In the genomic region with DNA sequence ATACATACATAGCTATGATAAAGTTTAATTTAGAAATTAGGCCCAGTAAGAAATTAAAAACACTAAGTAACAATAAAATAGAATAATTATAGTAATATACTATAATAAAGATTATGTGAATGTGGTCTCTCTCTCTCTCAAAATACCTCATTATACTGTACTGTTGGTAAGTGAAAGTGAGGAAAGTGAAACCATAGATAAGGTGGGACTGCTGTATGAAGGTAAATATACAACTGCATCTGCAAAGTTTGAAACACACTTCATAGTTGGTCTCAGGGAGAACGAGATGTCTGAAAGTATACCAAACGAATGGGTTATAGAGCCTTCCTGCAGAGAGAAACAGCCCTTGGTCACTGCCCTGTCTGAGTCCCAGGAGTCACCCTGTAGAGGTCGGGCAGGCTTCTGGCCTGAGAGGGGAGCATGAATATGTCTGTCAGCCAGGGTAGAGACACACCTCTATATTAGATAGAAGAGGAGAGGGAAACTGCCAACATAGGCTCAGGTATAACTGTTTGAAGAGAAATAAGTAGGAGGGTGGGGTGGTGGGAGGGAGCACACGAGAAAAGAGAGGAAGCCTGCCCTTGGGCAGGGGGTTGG, we compare ENCODE assay signal across 17 cellular contexts. TPM values are rescaled to one million over a fixed set of nuclear protein-coding genes. Genes with fewer than 3 reads are reported as not detected.
A peak's percentile ranks its signal among the peaks of the same experiment; 100 is the strongest.
DNase-seq lines count a peak whose midpoint lies in the region; ATAC-seq and TF ChIP-seq lines count a peak whose summit lies in the region.
"Had no signal": no experiment of that assay in that cellular context is flagged by ENCODE, and none has a peak within 500 bp of the region (broad histone marks: within the 10 kb centered on the region; RNA-seq: fewer than 3 reads in every experiment).

No MANE protein-coding gene starts in this region.

- H3K27me3 ChIP-seq in CD4-positive, alpha-beta memory T cell (ENCODE audit: insufficient read depth, low read length): no peaks in the 10 kb centered on the region
- H3K27me3 ChIP-seq in Loucy (ENCODE audit: insufficient read depth, low read length, poor library complexity, severe bottlenecking) (no peaks in the 10 kb centered on the region), esophagus muscularis mucosa (no peaks in the 10 kb centered on the region), adrenal gland (no peaks in the 10 kb centered on the region), neural progenitor cell (no peaks in the 10 kb centered on the region)
- H3K27me3 ChIP-seq in naive thymus-derived CD4-positive, alpha-beta T cell (ENCODE audit: control insufficient read depth in 2 of 2, insufficient read depth in 2 of 2, low read length in 2 of 2): no peaks in the 10 kb centered on the region

- CTCF ChIA-PET in CD4-positive, alpha-beta memory T cell (lab: Charles Lee; ENCODE audit: partially characterized antibody): interaction anchor here (0.7 to 1.6 kb wide), 2 partner anchors 9 to 11 kb away, joined by 4 to 7 read pairs; no protein-coding TSS in a partner anchor
- CTCF ChIA-PET in naive thymus-derived CD4-positive, alpha-beta T cell (lab: Charles Lee): interaction anchor here (0.7 to 1.0 kb wide), 4 partner anchors 9 to 1333 kb away, joined by 3 read pairs; no protein-coding TSS in a partner anchor

- H4K20me1 ChIP-seq in Loucy (ENCODE audit: insufficient read depth, low read length, poor library complexity, severe bottlenecking) (no peaks in the 10 kb centered on the region), neural progenitor cell (ENCODE audit: low read depth) (no peaks in the 10 kb centered on the region)

- H3K79me2 ChIP-seq in Loucy (ENCODE audit: insufficient read depth, low read length) (peaks cover 9% of the 10 kb centered on the region; the same call in 1 of the 2 replicates), neural progenitor cell (ENCODE audit: low read depth) (no peaks in the 10 kb centered on the region)

- H3K9me3 ChIP-seq in CD4-positive, alpha-beta memory T cell (ENCODE audit: control insufficient read depth in 1 of 2, low read length in 2 of 2): no peaks in the 10 kb centered on the region
- H3K9me3 ChIP-seq in Loucy (ENCODE audit: insufficient read depth, low read depth, low read length) (no peaks in the 10 kb centered on the region), esophagus muscularis mucosa (no peaks in the 10 kb centered on the region), adrenal gland (replicated peaks in 1 of 3) (no peaks in the 10 kb centered on the region), neural progenitor cell (ENCODE audit: low read depth) (no peaks in the 10 kb centered on the region)
- H3K9me3 ChIP-seq in naive thymus-derived CD4-positive, alpha-beta T cell (ENCODE audit: control insufficient read depth in 2 of 3, low read length in 3 of 3): no peaks in the 10 kb centered on the region

- peak overlapping the region in 5 of 7 donors; percentile 31 to 69 (median 62) for H3K27ac Mint-ChIP-seq in CD4-positive, alpha-beta memory T cell
- peak overlapping the region in 6 of 9 donors; percentile 25 to 88 (median 33) for H3K27ac Mint-ChIP-seq in naive thymus-derived CD4-positive, alpha-beta T cell
- no peak overlapping the region for H3K27ac Mint-ChIP-seq in neural progenitor cell

- no peak overlapping the region for H3K27ac ChIP-seq in CD4-positive, alpha-beta memory T cell (ENCODE audit: low read depth, low read length)
- H3K27ac ChIP-seq in esophagus muscularis mucosa (replicated peaks in 1 of 4) (peak overlapping the region in 3 of 4 donors; percentile 23 to 70 (median 66)), adrenal gland (no peak overlapping the region), neural progenitor cell (no peak overlapping the region)
- H3K27ac ChIP-seq in naive thymus-derived CD4-positive, alpha-beta T cell (ENCODE audit: low read depth, low read length): no peak overlapping the region

- H3K36me3 Mint-ChIP-seq in CD4-positive, alpha-beta memory T cell: peaks cover 0 to 6% of the 10 kb centered on the region in 2 donors
- H3K36me3 Mint-ChIP-seq in naive thymus-derived CD4-positive, alpha-beta T cell: peaks cover 0 to 3% (median 0%) of the 10 kb centered on the region in 5 donors
- no peaks in the 10 kb centered on the region for H3K36me3 Mint-ChIP-seq in neural progenitor cell
- H3K36me3 Mint-ChIP-seq in activated T-cell treated with anti-CD3 and anti-CD28 coated beads, Interleukin-2, amount 50 U/mL, for 4 hours (ENCODE audit: insufficient read depth): no peaks in the 10 kb centered on the region

- H3K36me3 ChIP-seq in CD4-positive, alpha-beta memory T cell (ENCODE audit: insufficient read depth, low read length): no peaks in the 10 kb centered on the region
- H3K36me3 ChIP-seq in Loucy (ENCODE audit: insufficient read depth, low read length) (no peaks in the 10 kb centered on the region), esophagus muscularis mucosa (no peaks in the 10 kb centered on the region), adrenal gland (replicated peaks in 1 of 2) (no peaks in the 10 kb centered on the region), neural progenitor cell (no peaks in the 10 kb centered on the region)
- no peaks in the 10 kb centered on the region for H3K36me3 ChIP-seq in naive thymus-derived CD4-positive, alpha-beta T cell (ENCODE audit: control insufficient read depth in 2 of 3, insufficient read depth in 3 of 3, low read length in 3 of 3)

- no peak overlapping the region for H3K4me3 ChIP-seq in CD4-positive, alpha-beta memory T cell (ENCODE audit: low read length in 2 of 2)
- H3K4me3 ChIP-seq in Loucy (ENCODE audit: low read length, poor library complexity, severe bottlenecking) (no peak overlapping the region), esophagus muscularis mucosa (no peak overlapping the region), adrenal gland (no peak overlapping the region), neural progenitor cell (no peak overlapping the region)
- H3K4me3 ChIP-seq in naive thymus-derived CD4-positive, alpha-beta T cell (ENCODE audit: low read length): no peak overlapping the region

- no peaks in the 10 kb centered on the region for H3K27me3 Mint-ChIP-seq in CD4-positive, alpha-beta memory T cell
- peaks cover 0 to 3% (median 0%) of the 10 kb centered on the region in 5 donors for H3K27me3 Mint-ChIP-seq in naive thymus-derived CD4-positive, alpha-beta T cell
- no peaks in the 10 kb centered on the region for H3K27me3 Mint-ChIP-seq in neural progenitor cell (ENCODE audit: insufficient read depth, low read depth)
- H3K27me3 Mint-ChIP-seq in activated T-cell treated with anti-CD3 and anti-CD28 coated beads, Interleukin-2, amount 50 U/mL, for 4 hours (ENCODE audit: low read depth): no peaks in the 10 kb centered on the region

- H3K9me2 ChIP-seq in Loucy (replicated peaks; ENCODE audit: low read depth, low read length): no peaks in the 10 kb centered on the region

- TF ChIP-seq CTCF in Loucy (conservative IDR thresholded peaks at IDR 0.05; ENCODE audit: low read length) (no peak), esophagus muscularis mucosa (IDR thresholded peaks at IDR 0.05) (no peak), adrenal gland (IDR thresholded peaks at IDR 0.05) (no peak), neural progenitor cell (IDR thresholded peaks at IDR 0.05) (no peak)

- no peak for TF ChIP-seq EP300 in esophagus muscularis mucosa (IDR thresholded peaks at IDR 0.05)

- H3K4me1 ChIP-seq in CD4-positive, alpha-beta memory T cell (ENCODE audit: insufficient read depth, low read length): peaks cover 46% of the 10 kb centered on the region
- H3K4me1 ChIP-seq in Loucy (ENCODE audit: insufficient read depth, low read length, poor library complexity, severe bottlenecking): peaks cover 40% of the 10 kb centered on the region
- peaks cover 32 to 90% (median 73%) of the 10 kb centered on the region in 4 donors for H3K4me1 ChIP-seq in esophagus muscularis mucosa
- peaks cover 13 to 21% of the 10 kb centered on the region in 2 donors for H3K4me1 ChIP-seq in naive thymus-derived CD4-positive, alpha-beta T cell (ENCODE audit: control insufficient read depth in 2 of 2, insufficient read depth in 2 of 2, low read length in 2 of 2)
- H3K4me1 ChIP-seq in adrenal gland (replicated peaks in 1 of 2): peaks cover 29 to 39% of the 10 kb centered on the region in 2 donors
- no peaks in the 10 kb centered on the region for H3K4me1 ChIP-seq in neural progenitor cell

- H3K4me1 Mint-ChIP-seq in CD4-positive, alpha-beta memory T cell: peaks cover 35 to 72% (median 53%) of the 10 kb centered on the region in 4 donors
- peaks cover 18 to 77% (median 67%) of the 10 kb centered on the region in 7 donors for H3K4me1 Mint-ChIP-seq in naive thymus-derived CD4-positive, alpha-beta T cell
- H3K4me1 Mint-ChIP-seq in neural progenitor cell: peaks cover 9% of the 10 kb centered on the region
- H3K4me1 Mint-ChIP-seq in activated T-cell treated with anti-CD3 and anti-CD28 coated beads, Interleukin-2, amount 50 U/mL, for 4 hours (ENCODE audit: low read depth): peaks cover 53% of the 10 kb centered on the region

- DNase-seq in CD4-positive, alpha-beta memory T cell: peak in 1 of 5 donors; percentile 9
- DNase-seq in esophagus muscularis mucosa (ENCODE audit: extremely low spot score): no peak
- no peak for DNase-seq in naive thymus-derived CD4-positive, alpha-beta T cell
- DNase-seq in adrenal gland: no peak
- DNase-seq in neural progenitor cell (ENCODE audit: low spot score): no peak
- DNase-seq in activated T-cell treated with anti-CD3 and anti-CD28 coated beads, Interleukin-2, amount 50 U/mL, for 4 hours: no peak
- DNase-seq: COR-L47, DMS153, H9, Karpas-422, NCI-H1417, NCI-H2029, NCI-H2171 treated with DMSO at 0.1 percent for 48 hours, NCI-H774 had no signal

- H3K4me3 Mint-ChIP-seq in CD4-positive, alpha-beta memory T cell: peak overlapping the region in 7 of 8 donors; percentile 14 to 53 (median 37)
- H3K4me3 Mint-ChIP-seq in naive thymus-derived CD4-positive, alpha-beta T cell: peak overlapping the region in 3 of 10 donors; percentile 37 to 75 (median 48)
- no peak overlapping the region for H3K4me3 Mint-ChIP-seq in neural progenitor cell
- no peak overlapping the region for H3K4me3 Mint-ChIP-seq in activated T-cell treated with anti-CD3 and anti-CD28 coated beads, Interleukin-2, amount 50 U/mL, for 4 hours
- H3K4me3 Mint-ChIP-seq: H9 had no signal

- H3K9ac ChIP-seq in Loucy (ENCODE audit: low read depth, low read length, poor library complexity, severe bottlenecking) (peak overlapping the region; percentile 14), neural progenitor cell (no peak overlapping the region)

- TF ChIP-seq POLR2A in esophagus muscularis mucosa (IDR thresholded peaks at IDR 0.05; ENCODE audit: low read depth): no peak
- no peak for TF ChIP-seq POLR2A in adrenal gland (IDR thresholded peaks at IDR 0.05)

- POLR2A ChIA-PET in CD4-positive, alpha-beta memory T cell (lab: Charles Lee; ENCODE audit: partially characterized antibody): interaction anchor here (1.5 to 4.9 kb wide), 3 partner anchors 9 to 31 kb away, joined by 5 to 32 read pairs (median 10); a partner anchor contains a TSS
- POLR2A ChIA-PET in naive thymus-derived CD4-positive, alpha-beta T cell (lab: Charles Lee): interaction anchor here (1.1 to 1.6 kb wide), 2 partner anchors 26 to 55 kb away, joined by 4 read pairs; no protein-coding TSS in a partner anchor

- whole genome bisulfite sequencing in esophagus muscularis mucosa: 83% methylated on average over 4 of the region's 4 CpGs
- WGBS in adrenal gland, 4 donors: 90 to 94% (median 93%) methylated on average over 4 of the region's 4 CpGs

- peak overlapping the region; percentile 22 for H3K4me2 ChIP-seq in Loucy (ENCODE audit: low read depth, low read length, poor library complexity, severe bottlenecking)
- no peak overlapping the region for H3K4me2 ChIP-seq in neural progenitor cell

- no peak overlapping the region for H2AFZ ChIP-seq in Loucy (ENCODE audit: low read length)
- no peak overlapping the region for H2AFZ ChIP-seq in neural progenitor cell (replicated peaks)

- no peaks in the 10 kb centered on the region for H3K9me3 Mint-ChIP-seq in CD4-positive, alpha-beta memory T cell
- H3K9me3 Mint-ChIP-seq in naive thymus-derived CD4-positive, alpha-beta T cell: no peaks in the 10 kb centered on the region
- H3K9me3 Mint-ChIP-seq in neural progenitor cell: no peaks in the 10 kb centered on the region
- no peaks in the 10 kb centered on the region for H3K9me3 Mint-ChIP-seq in activated T-cell treated with anti-CD3 and anti-CD28 coated beads, Interleukin-2, amount 50 U/mL, for 4 hours
- H3K9me3 Mint-ChIP-seq: H9 had no signal

- intact Hi-C loops in CD4-positive, alpha-beta memory T cell (cut with micrococcal nuclease): no loop called here
- intact Hi-C loops in esophagus muscularis mucosa (cut with DNase I) (loop anchor here (10.0 kb wide), 1 partner anchor 118 kb away; no protein-coding TSS in a partner anchor), adrenal gland (cut with DNase I) (loop anchor here in 1 of 2 donors (10.0 kb wide), 2 partner anchors 58 to 168 kb away; no protein-coding TSS in a partner anchor)
- intact Hi-C loops in naive thymus-derived CD4-positive, alpha-beta T cell (cut with micrococcal nuclease): loop anchor here in 1 of 2 donors (5.0 kb wide), 1 partner anchor 56 kb away; no protein-coding TSS in a partner anchor

- no peaks in the 10 kb centered on the region for H3F3A ChIP-seq in Loucy (ENCODE audit: low read depth)
- H3F3A ChIP-seq in neural progenitor cell (ENCODE audit: low read depth): no peaks in the 10 kb centered on the region

- ATAC-seq in naive thymus-derived CD4-positive, alpha-beta T cell: no peak
- no peak for ATAC-seq in GM19467 (IDR thresholded peaks at IDR 0.05; ENCODE audit: unreplicated experiment)
- no peak for ATAC-seq in activated T-cell treated with anti-CD3 and anti-CD28 coated beads, Interleukin-2, amount 50 U/mL, for 4 hours
- ATAC-seq: HepG2 had no signal

RNA-seq across cellular contexts. Expression of a gene that starts 31.8 kb away (rescaled TPM):
- 10 to 100 TPM; 45.7 to 47.3 TPM for total RNA-seq in CD4-positive, alpha-beta memory T cell
- polyA plus RNA-seq in CD4-positive, alpha-beta memory T cell: 10 to 100 TPM; 37.0 to 51.7 TPM
- total RNA-seq in esophagus muscularis mucosa: 10 to 100 TPM; 50.7 to 80.9 (median 61.8) TPM
- total RNA-seq in naive thymus-derived CD4-positive, alpha-beta T cell: 10 to 100 TPM; 24.6 to 61.8 (median 37.7) TPM
- polyA plus RNA-seq in naive thymus-derived CD4-positive, alpha-beta T cell: 10 to 100 TPM; 16.5 to 37.0 TPM
- 10 to 100 TPM; 24.0 to 72.7 (median 43.8) TPM for total RNA-seq in adrenal gland
- polyA plus RNA-seq in adrenal gland: 10 to 100 TPM; 14.2 to 28.9 (median 25.1) TPM
- total RNA-seq in neural progenitor cell (ENCODE audit: low replicate concordance): 31.4 and 40.8 TPM in 2 replicates
- total RNA-seq in activated T-cell treated with anti-CD3 and anti-CD28 coated beads, Interleukin-2, amount 50 U/mL, for 4 hours: 1 to 10 TPM; 3.9 to 7.0 (median 5.2) TPM

RNA-seq across cellular contexts. Expression of a gene that starts 32.5 kb away (rescaled TPM):
- total RNA-seq in CD4-positive, alpha-beta memory T cell: 1 to 10 TPM; 5.7 to 9.2 TPM
- polyA plus RNA-seq in CD4-positive, alpha-beta memory T cell: 1 to 10 TPM; 6.3 to 7.4 TPM
- total RNA-seq in esophagus muscularis mucosa: 10 to 100 TPM; 11.9 to 19.9 (median 13.9) TPM
- total RNA-seq in naive thymus-derived CD4-positive, alpha-beta T cell: 10 to 100 TPM in 1 of 5 experiments, 1 to 10 TPM in 4; 3.1 to 17.2 (median 6.5) TPM
- polyA plus RNA-seq in naive thymus-derived CD4-positive, alpha-beta T cell: 1 to 10 TPM; 5.1 to 7.7 TPM
- total RNA-seq in adrenal gland: 10 to 100 TPM in 6 of 8 donors, 1 to 10 TPM in 2; 9.1 to 28.0 (median 13.5) TPM
- 10 to 100 TPM in 2 of 3 donors, 1 to 10 TPM in 1; 8.6 to 18.7 (median 18.3) TPM for polyA plus RNA-seq in adrenal gland
- total RNA-seq in neural progenitor cell (ENCODE audit: low replicate concordance): 34.6 and 68.0 TPM in 2 replicates
- 1 to 10 TPM; 7.5 to 8.2 (median 7.6) TPM for total RNA-seq in activated T-cell treated with anti-CD3 and anti-CD28 coated beads, Interleukin-2, amount 50 U/mL, for 4 hours

Comparison
In these comparisons a context has a peak if more than half of its experiments do, and no peak if none do; other contexts are left out.
1. H3K27ac ChIP-seq: peak in esophagus muscularis mucosa (3 of 4); none in CD4-positive, alpha-beta memory T cell (single experiment), naive thymus-derived CD4-positive, alpha-beta T cell (single experiment), adrenal gland (0 of 5) and neural progenitor cell (single experiment).
2. H3K4me3 Mint-ChIP-seq: peak in CD4-positive, alpha-beta memory T cell (7 of 8); none in neural progenitor cell (single experiment) and activated T-cell treated with anti-CD3 and anti-CD28 coated beads, Interleukin-2, amount 50 U/mL, for 4 hours (single experiment).